Comparison of ENCODE assay signal across 8 cellular contexts in the genomic region with DNA sequence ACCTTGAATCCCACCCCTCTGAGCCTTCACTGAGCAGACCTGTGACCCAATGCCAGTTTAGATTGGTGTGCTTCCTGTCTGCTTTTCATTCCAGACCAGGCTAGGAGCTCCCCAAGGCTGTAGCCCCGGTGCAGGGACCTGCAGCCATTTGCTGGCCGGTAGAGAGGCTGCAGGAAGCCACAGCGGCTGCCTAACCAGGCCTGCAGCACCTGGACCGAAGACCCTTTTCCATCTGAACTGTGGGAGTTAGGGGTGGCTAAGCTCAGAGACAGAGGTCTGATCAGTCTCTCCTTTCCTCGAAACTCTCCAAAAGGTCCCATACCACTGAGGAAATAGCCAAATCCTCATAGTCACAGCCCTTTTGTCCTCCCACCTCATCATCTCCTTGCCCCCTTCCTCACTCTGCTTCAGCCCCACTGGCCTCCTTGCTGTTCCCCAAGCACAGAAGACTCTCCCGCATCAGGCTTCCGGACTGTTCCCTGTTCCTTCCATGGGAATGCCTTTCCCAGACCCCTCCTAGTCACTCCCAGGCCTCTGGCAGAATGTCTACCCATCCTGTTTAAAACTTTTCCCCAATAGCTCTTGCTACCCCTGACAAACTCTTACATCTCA. TPM values are rescaled to one million over a fixed set of nuclear protein-coding genes. Genes with fewer than 3 reads are reported as not detected.
DNase-seq lines count a peak whose midpoint lies in the region; ATAC-seq, FAIRE-seq and TF ChIP-seq lines count a peak whose summit lies in the region.

No MANE protein-coding gene starts in this region.

- H3K56ac ChIP-seq in H1 (replicated peaks; ENCODE audit: insufficient read length, low read depth, low read length), result no peak overlapping the region

- peak overlapping the region; percentile 79 to 87 (median 86) for H3K4me3 Mint-ChIP-seq in nephron

- H3K79me1 ChIP-seq in H1 (ENCODE audit: low read depth, low read length), result no peaks in the 10 kb centered on the region

- no peak overlapping the region for H2BK15ac ChIP-seq in H1 (ENCODE audit: low read length)

- CTCF ChIA-PET in H1 (lab: Charles Lee; ENCODE audit: partially characterized antibody), result interaction anchor here (0.6 to 3.3 kb wide), 10 partner anchors 10 to 86 kb away, joined by 3 to 22 read pairs (median 4); partner anchors contain the start of gene TTC22

- no peak overlapping the region for H4K91ac ChIP-seq in H1 (replicated peaks; ENCODE audit: insufficient read length, low read length)

- no peak overlapping the region for H3K23ac ChIP-seq in H1 (ENCODE audit: insufficient read length)

- H2BK12ac ChIP-seq in H1 (ENCODE audit: low read depth, low read length), result no peak overlapping the region; the same call in 1 of the 2 replicates

- no peak for TF ChIP-seq RAD21 in H1 (IDR thresholded peaks at IDR 0.05 in 1 of 2, conservative IDR thresholded peaks at IDR 0.05 in 1 of 2; ENCODE audit: low read depth in 2 of 2, low read length in 2 of 2)

- H2BK20ac ChIP-seq in H1 (ENCODE audit: low read length), result no peak overlapping the region

- H3K36me3 ChIP-seq in OCI-LY1 (ENCODE audit: insufficient read depth, low read length) (peaks cover 21% of the 10 kb centered on the region), H1 (ENCODE audit: control insufficient read depth in 2 of 4, insufficient read depth in 4 of 4, low read length in 3 of 4) (peaks cover 0 to 11% (median 4%) of the 10 kb centered on the region in 4 experiments; a peak in 3 of 8 replicates)

- H3K9me3 Mint-ChIP-seq in nephron, result no peaks in the 10 kb centered on the region

- no peak overlapping the region for H3K27ac ChIP-seq in OCI-LY1 (ENCODE audit: low read depth, low read length, poor library complexity, severe bottlenecking)
- H3K27ac ChIP-seq in H1 (ENCODE audit: low read depth, low read length), result no peak overlapping the region

- TF ChIP-seq POLR2A in H1 (IDR thresholded peaks at IDR 0.05; ENCODE audit: control extremely low read depth in 1 of 2, low read depth in 2 of 2, low read length in 2 of 2), result no peak

- no peaks in the 10 kb centered on the region for H3K9me2 ChIP-seq in OCI-LY1 (ENCODE audit: low read depth, low read length)

- H2AK5ac ChIP-seq in H1 (ENCODE audit: low read depth, low read length), result no peak overlapping the region

- H3F3A ChIP-seq in OCI-LY1 (ENCODE audit: insufficient read depth, low read length), result no peaks in the 10 kb centered on the region

- H3K4ac ChIP-seq in H1 (replicated peaks; ENCODE audit: insufficient read length, low read depth, low read length), result no peak overlapping the region

- ATAC-seq in GM18502 (IDR thresholded peaks at IDR 0.05; ENCODE audit: poor library complexity, unreplicated experiment) (no peak), GM18868 (IDR thresholded peaks at IDR 0.05; ENCODE audit: unreplicated experiment) (no peak)

- H3K79me2 ChIP-seq in OCI-LY1 (ENCODE audit: insufficient read depth, low read length), result peaks cover 14% of the 10 kb centered on the region
- peaks cover 0 to 12% of the 10 kb centered on the region in 2 experiments; a peak in 2 of 4 replicates for H3K79me2 ChIP-seq in H1 (ENCODE audit: control insufficient read depth in 1 of 2, insufficient read depth in 2 of 2, low read length in 2 of 2)

- peaks cover 16% of the 10 kb centered on the region for H3K4me1 ChIP-seq in OCI-LY1 (ENCODE audit: insufficient read depth, low read length, severe bottlenecking)
- H3K4me1 ChIP-seq in H1 (replicated peaks in 1 of 4; ENCODE audit: control insufficient read depth in 3 of 4, insufficient read depth in 4 of 4, low read length in 3 of 4), result no peaks in the 10 kb centered on the region; a peak in 1 of 7 replicates

- POLR2A ChIA-PET in H1 (lab: Charles Lee; ENCODE audit: partially characterized antibody), result interaction anchor here (0.9 to 2.1 kb wide), 9 partner anchors 10 to 78 kb away, joined by 3 to 9 read pairs (median 4); no protein-coding TSS in a partner anchor

- H4K8ac ChIP-seq in H1 (ENCODE audit: extremely low read depth, insufficient read depth, low read length), result peak overlapping the region; percentile 82

- peak overlapping the region; percentile 95 for H3K4me3 ChIP-seq in AG10803 (ENCODE audit: low read length)
- peak overlapping the region; percentile 85 for H3K4me3 ChIP-seq in OCI-LY1 (ENCODE audit: low read depth, low read length, poor library complexity, severe bottlenecking)
- H3K4me3 ChIP-seq in H1 (ENCODE audit: extremely low read depth in 1 of 4, insufficient read depth in 2 of 4, low read depth in 3 of 4, low read length in 4 of 4), result peak overlapping the region; percentile 32 to 95 (median 94); a peak in 6 of 8 replicates

- peak overlapping the region; percentile 93 for H3K4me2 ChIP-seq in OCI-LY1 (ENCODE audit: low read length)
- peak overlapping the region; percentile 60 to 82 for H3K4me2 ChIP-seq in H1 (ENCODE audit: insufficient read depth in 1 of 2, low read depth in 2 of 2, low read length in 2 of 2)

- H3K36me3 Mint-ChIP-seq in nephron (ENCODE audit: low read depth), result peaks cover 14% of the 10 kb centered on the region

- peaks cover 20% of the 10 kb centered on the region for H3K4me1 Mint-ChIP-seq in nephron

- H3K18ac ChIP-seq in H1 (ENCODE audit: extremely low read depth, low read length), result no peak overlapping the region

- peaks cover 4% of the 10 kb centered on the region for H3K27me3 Mint-ChIP-seq in nephron (ENCODE audit: low read depth)

- H4K5ac ChIP-seq in H1 (ENCODE audit: insufficient read length, low read depth, low read length), result no peak overlapping the region

- H2BK120ac ChIP-seq in H1 (replicated peaks; ENCODE audit: low read depth, low read length), result no peak overlapping the region

- H3K9me3 ChIP-seq in OCI-LY1 (ENCODE audit: low read length) (no peaks in the 10 kb centered on the region), H1 (ENCODE audit: insufficient read depth in 2 of 2, low read depth in 1 of 2, low read length in 1 of 2) (no peaks in the 10 kb centered on the region)

- no peak for FAIRE-seq in H1 (lab: Jason Lieb, UNC)

- TF ChIP-seq CTCF in AG10803 (conservative IDR thresholded peaks at IDR 0.05; ENCODE audit: low read length) (no peak), OCI-LY1 (IDR thresholded peaks at IDR 0.05; ENCODE audit: low read length) (no peak), H1 (IDR thresholded peaks at IDR 0.05; ENCODE audit: control extremely low read depth in 1 of 3, insufficient read depth in 1 of 3, low read depth in 1 of 3, low read length in 3 of 3) (no peak), nephron (IDR thresholded peaks at IDR 0.05; ENCODE audit: unreplicated experiment in 3 of 3) (no peak)

- TF ChIP-seq EP300 in H1 (IDR thresholded peaks at IDR 0.05; ENCODE audit: borderline replicate concordance in 1 of 2, low read depth in 2 of 2, low read length in 2 of 2), result no peak

- no peak for DNase-seq in AG10803 (ENCODE audit: low read depth)
- DNase-seq in H1 (ENCODE audit: low read depth in 1 of 2, low spot score in 2 of 2), result no peak
- DNase-seq in DMS79 treated with DMSO at 0.1 percent for 48 hours (lab: John Stamatoyannopoulos, UW), result no peak
- no peak for DNase-seq in NCI-H146 (lab: John Stamatoyannopoulos, UW)

- peak overlapping the region; percentile 8 to 57 (median 32) for H3K27ac Mint-ChIP-seq in nephron

- H3K9ac ChIP-seq in OCI-LY1 (ENCODE audit: low read length) (peak overlapping the region; percentile 86; the same call in 1 of the 2 replicates), H1 (replicated peaks in 1 of 4; ENCODE audit: extremely low read depth in 1 of 4, low read depth in 3 of 4, low read length in 3 of 4) (peak overlapping the region in 1 of 4 experiments; percentile 14; a peak in 1 of 7 replicates)

- H3K14ac ChIP-seq in H1 (ENCODE audit: insufficient read length), result no peak overlapping the region

- H3K27me3 ChIP-seq in OCI-LY1 (ENCODE audit: insufficient read depth, low read length) (0 out of 2 replicates have a peak, but pooled peaks cover 3% of the 10 kb centered on the region), H1 (replicated peaks in 1 of 4; ENCODE audit: control insufficient read depth in 3 of 4, extremely low read depth in 1 of 4, insufficient read depth in 3 of 4, low read length in 3 of 4) (peaks cover 0 to 3% (median 0%) of the 10 kb centered on the region in 4 experiments; a peak in 3 of 7 replicates)

- H2BK5ac ChIP-seq in H1 (ENCODE audit: low read depth, low read length), result peak overlapping the region; percentile 46; the same call in 1 of the 2 replicates

- peak overlapping the region; percentile 87 for H2AFZ ChIP-seq in OCI-LY1 (ENCODE audit: low read length)
- H2AFZ ChIP-seq in H1 (ENCODE audit: low read length), result peak overlapping the region; percentile 88

- H4K20me1 ChIP-seq in OCI-LY1 (ENCODE audit: insufficient read depth, low read length) (no peaks in the 10 kb centered on the region), H1 (replicated peaks in 1 of 2; ENCODE audit: control insufficient read depth in 1 of 2, insufficient read depth in 2 of 2, low read length in 2 of 2) (no peaks in the 10 kb centered on the region)

- WGBS in H1 (ENCODE audit: extremely low coverage in 1 of 2, insufficient coverage in 1 of 2, insufficient read length in 1 of 2, insufficient replicate concordance in 2 of 2, low coverage in 1 of 2, low lambda C conversion rate in 2 of 2, missing lambda C conversion rate in 1 of 2), 2 experiments, result 91% methylated on average over 7 of the region's 7 CpGs; no CpG with 5 or more reads in 1 of the 2 experiments

- H3K23me2 ChIP-seq in H1 (ENCODE audit: low read depth, low read length), result peaks cover 5% of the 10 kb centered on the region

TF ChIP-seq in H1, 55 proteins besides CTCF, POLR2A, EP300 and RAD21 (continues in another document):
- no peak for TF ChIP-seq JUND (IDR thresholded peaks at IDR 0.05; ENCODE audit: low read length)
- TF ChIP-seq SRF (IDR thresholded peaks at IDR 0.05; ENCODE audit: low read depth, low read length), result no peak

RNA-seq across cellular contexts. Expression of gene TTC4, which starts 0.7 kb away (rescaled TPM):
- total RNA-seq in H1 (2021; fragmentation: NEBNext Ultra II Directional; extraction: Animal tissue kit (Norgen Biotek cat#: 25700)), result 24.2 and 25.1 TPM in 2 replicates
- 17.6 and 21.0 TPM in 2 replicates for polyA plus RNA-seq in H1 (2011; rRNA removed)
- 21.1 TPM for polyA plus RNA-seq in H1 (2011; cell fraction: cytosol; rRNA removed)
- polyA plus RNA-seq in H1 (2011; cell fraction: nucleus; rRNA removed), result 16.0 TPM
- 20.7 to 30.0 TPM (median 22.8 TPM) in 4 replicates for polyA plus RNA-seq in H1 (2012, experiment 1 of 2)
- 12.1 TPM for polyA plus RNA-seq in H1 (2012, experiment 2 of 2)
- 18.9 TPM for polyA plus RNA-seq in H1 (2013, experiment 1 of 2)
- polyA plus RNA-seq in H1 (2013, experiment 2 of 2), result 17.9 TPM
- polyA minus RNA-seq in H1 (2011; rRNA and poly(A)+ RNA removed), result 23.2 and 27.6 TPM in 2 replicates
- 10.3 TPM for polyA minus RNA-seq in H1 (2011; cell fraction: cytosol; rRNA and poly(A)+ RNA removed)
- 18.1 TPM for polyA minus RNA-seq in H1 (2011; cell fraction: nucleus; rRNA and poly(A)+ RNA removed)

RNA-seq across cellular contexts. Expression of gene PARS2, which starts 49.3 kb away (rescaled TPM):
- total RNA-seq in H1 (2021; fragmentation: NEBNext Ultra II Directional; extraction: Animal tissue kit (Norgen Biotek cat#: 25700)), result 10.0 and 10.4 TPM in 2 replicates
- polyA plus RNA-seq in H1 (2011; rRNA removed), result 8.9 and 11.8 TPM in 2 replicates
- 8.8 TPM for polyA plus RNA-seq in H1 (2011; cell fraction: cytosol; rRNA removed)
- 7.3 TPM for polyA plus RNA-seq in H1 (2011; cell fraction: nucleus; rRNA removed)
- polyA plus RNA-seq in H1 (2012, experiment 1 of 2), result 9.4 to 12.3 TPM (median 11.0 TPM) in 4 replicates
- polyA plus RNA-seq in H1 (2012, experiment 2 of 2), result 14.0 TPM
- 6.6 TPM for polyA plus RNA-seq in H1 (2013, experiment 1 of 2)
- 6.2 TPM for polyA plus RNA-seq in H1 (2013, experiment 2 of 2)
- 13.0 and 15.7 TPM in 2 replicates for polyA minus RNA-seq in H1 (2011; rRNA and poly(A)+ RNA removed)
- polyA minus RNA-seq in H1 (2011; cell fraction: cytosol; rRNA and poly(A)+ RNA removed), result 7.8 TPM
- 7.3 TPM for polyA minus RNA-seq in H1 (2011; cell fraction: nucleus; rRNA and poly(A)+ RNA removed)
